ENCODE assay signal across 6 cellular contexts in the genomic region with DNA sequence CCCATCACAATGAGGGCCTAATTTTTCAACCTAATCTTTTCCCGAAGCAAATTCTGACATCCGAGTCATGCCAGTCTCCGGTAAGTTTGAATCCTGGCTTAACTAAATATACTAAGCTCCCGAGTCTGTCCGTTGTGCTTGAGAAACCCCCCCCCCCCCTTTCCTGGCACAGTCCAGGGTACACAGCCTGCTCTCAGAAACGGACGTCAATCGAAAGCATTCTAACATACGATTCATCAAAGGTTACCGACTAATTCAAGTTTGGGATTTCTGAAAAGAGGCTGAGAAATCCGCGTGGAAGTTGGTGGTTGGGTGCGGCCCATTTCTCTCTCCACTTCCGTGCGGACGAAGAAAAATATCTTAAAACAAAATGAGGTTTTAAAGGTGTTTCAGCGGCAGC. TPM values are rescaled to one million over a fixed set of nuclear protein-coding genes. Genes with fewer than 3 reads are reported as not detected.
A peak's percentile ranks its signal among the peaks of the same experiment; 100 is the strongest.
DNase-seq lines count a peak whose midpoint lies in the region; ATAC-seq, FAIRE-seq and TF ChIP-seq lines count a peak whose summit lies in the region.

No MANE protein-coding gene starts in this region.

- ATAC-seq in DND-41 (ENCODE audit: insufficient read depth, low read depth) (peak; percentile 15; the same call in 1 of the 3 replicates), lower lobe of right lung (peak; percentile 31 to 58), HG03045 (IDR thresholded peaks at IDR 0.05; ENCODE audit: unreplicated experiment) (no peak)

- H3K36me3 Mint-ChIP-seq in activated CD4-positive, alpha-beta memory T cell treated with anti-CD3 and anti-CD28 coated beads for 36 hours, result peaks cover 5% of the 10 kb centered on the region

- H3K4me3 Mint-ChIP-seq in activated CD4-positive, alpha-beta memory T cell treated with anti-CD3 and anti-CD28 coated beads for 36 hours, result peak overlapping the region; percentile 85

- H3K4me2 ChIP-seq in DND-41 (ENCODE audit: insufficient read depth, low read length), result peak overlapping the region; percentile 84

- H3K27ac ChIP-seq in DND-41 (ENCODE audit: low read length) (peak overlapping the region; percentile 80), lower lobe of right lung (peak overlapping the region; percentile 69)

- H3K4me1 Mint-ChIP-seq in activated CD4-positive, alpha-beta memory T cell treated with anti-CD3 and anti-CD28 coated beads for 36 hours (ENCODE audit: low read depth), result peaks cover 29% of the 10 kb centered on the region

- H3K9ac ChIP-seq in DND-41 (ENCODE audit: low read depth, low read length), result peak overlapping the region; percentile 73

- peaks cover 60% of the 10 kb centered on the region for H3K79me2 ChIP-seq in DND-41 (ENCODE audit: insufficient read depth, low read length)

- H3K27me3 Mint-ChIP-seq in activated CD4-positive, alpha-beta memory T cell treated with anti-CD3 and anti-CD28 coated beads for 36 hours, result peaks cover 3% of the 10 kb centered on the region

- H3K4me1 ChIP-seq in DND-41 (ENCODE audit: insufficient read depth, low read length) (peaks cover 29% of the 10 kb centered on the region), lower lobe of right lung (peaks cover 21% of the 10 kb centered on the region)

- TF ChIP-seq CTCF in DND-41 (IDR thresholded peaks at IDR 0.05; ENCODE audit: borderline replicate concordance, extremely low read depth, low read length, poor library complexity, severe bottlenecking) (no peak), lower lobe of right lung (IDR thresholded peaks at IDR 0.05) (no peak), D721Med (IDR thresholded peaks at IDR 0.05; ENCODE audit: insufficient read depth, missing control alignments) (no peak)

- H3K36me3 ChIP-seq in DND-41 (ENCODE audit: insufficient read depth, low read length) (peaks cover 7% of the 10 kb centered on the region; the same call in 1 of the 2 replicates), lower lobe of right lung (peaks cover 3% of the 10 kb centered on the region)

- H3K27ac Mint-ChIP-seq in activated CD4-positive, alpha-beta memory T cell treated with anti-CD3 and anti-CD28 coated beads for 36 hours, result peak overlapping the region; percentile 57

- DNase-seq in DND-41 (no peak), lower lobe of right lung (no peak), D721Med (ENCODE audit: insufficient read length, low spot score) (no peak)
- no peak for DNase-seq in activated CD4-positive, alpha-beta memory T cell treated with anti-CD3 and anti-CD28 coated beads for 36 hours
- DNase-seq in stimulated activated naive CD4-positive, alpha-beta T cell treated with Interleukin-2 at 50 U/mL for 16 hours (lab: John Stamatoyannopoulos, UW), result no peak

- CTCF ChIA-PET in activated CD4-positive, alpha-beta memory T cell treated with anti-CD3 and anti-CD28 coated beads for 36 hours (lab: Charles Lee), result interaction anchor here (0.6 to 7.7 kb wide), 5 partner anchors 12 to 119 kb away, joined by 4 to 93 read pairs (median 4); a partner anchor contains a TSS

- H3K9me3 ChIP-seq in DND-41 (ENCODE audit: insufficient read depth, low read length, severe bottlenecking) (no peaks in the 10 kb centered on the region), lower lobe of right lung (no peaks in the 10 kb centered on the region)

- peak overlapping the region; percentile 77 to 85 for H3K4me3 ChIP-seq in DND-41 (ENCODE audit: low read depth in 1 of 2, low read length in 2 of 2)
- peak overlapping the region; percentile 82 for H3K4me3 ChIP-seq in lower lobe of right lung

- no peaks in the 10 kb centered on the region for H3K27me3 ChIP-seq in DND-41 (ENCODE audit: insufficient read depth, low read length, poor library complexity)
- H3K27me3 ChIP-seq in lower lobe of right lung (ENCODE audit: low read depth), result no peaks in the 10 kb centered on the region

- H4K20me1 ChIP-seq in DND-41 (ENCODE audit: insufficient read depth, low read length), result peaks cover 28% of the 10 kb centered on the region; the same call in 1 of the 2 replicates

- FAIRE-seq in D721Med (lab: Jason Lieb, UNC), result no peak

- intact Hi-C loops in activated CD4-positive, alpha-beta memory T cell treated with anti-CD3 and anti-CD28 coated beads for 36 hours (cut with micrococcal nuclease), result loop anchor here (1.0 to 10.0 kb wide), 7 partner anchors 50 to 475 kb away; a partner anchor contains a TSS
- intact Hi-C loops in lower lobe of right lung (cut with DNase I), result loop anchor here (10.0 kb wide), 1 partner anchor 75 kb away; no protein-coding TSS in a partner anchor

- no peaks in the 10 kb centered on the region for H3K9me3 Mint-ChIP-seq in activated CD4-positive, alpha-beta memory T cell treated with anti-CD3 and anti-CD28 coated beads for 36 hours

- peak overlapping the region; percentile 92 for H2AFZ ChIP-seq in DND-41 (ENCODE audit: low read depth, low read length)

- POLR2A ChIA-PET in activated CD4-positive, alpha-beta memory T cell treated with anti-CD3 and anti-CD28 coated beads for 36 hours (lab: Charles Lee), result interaction anchor here (1.0 to 1.2 kb wide), 2 partner anchors 50 to 68 kb away, joined by 4 to 5 read pairs; no protein-coding TSS in a partner anchor

RNA-seq across cellular contexts. Expression of a gene that starts 0.6 kb away (rescaled TPM):
- 10 to 100 TPM; 35.9 to 40.5 TPM for total RNA-seq in activated CD4-positive, alpha-beta memory T cell treated with anti-CD3 and anti-CD28 coated beads for 36 hours
- 32.2 TPM for total RNA-seq in lower lobe of right lung

RNA-seq across cellular contexts. Expression of a gene that starts 17.2 kb away (rescaled TPM):
- under 1 TPM; 0.10 to 0.14 TPM for total RNA-seq in activated CD4-positive, alpha-beta memory T cell treated with anti-CD3 and anti-CD28 coated beads for 36 hours
- total RNA-seq in lower lobe of right lung, result 1.3 TPM

RNA-seq across cellular contexts. Expression of a gene that starts 33.2 kb away (rescaled TPM):
- total RNA-seq in activated CD4-positive, alpha-beta memory T cell treated with anti-CD3 and anti-CD28 coated beads for 36 hours, result under 1 TPM; 0.36 to 0.51 TPM
- total RNA-seq in lower lobe of right lung, result 3.3 TPM

RNA-seq across cellular contexts. Expression of a gene that starts 45.7 kb away (rescaled TPM):
- not detected for total RNA-seq in activated CD4-positive, alpha-beta memory T cell treated with anti-CD3 and anti-CD28 coated beads for 36 hours
- total RNA-seq in lower lobe of right lung, result 0.62 TPM

RNA-seq across cellular contexts. Expression of a gene that starts 49.3 kb away (rescaled TPM):
- total RNA-seq in activated CD4-positive, alpha-beta memory T cell treated with anti-CD3 and anti-CD28 coated beads for 36 hours, result 10 to 100 TPM; 31.7 to 32.2 TPM
- total RNA-seq in lower lobe of right lung, result 26.4 TPM
